Comparison of ENCODE assay signal across 12 cellular contexts in the genomic region with DNA sequence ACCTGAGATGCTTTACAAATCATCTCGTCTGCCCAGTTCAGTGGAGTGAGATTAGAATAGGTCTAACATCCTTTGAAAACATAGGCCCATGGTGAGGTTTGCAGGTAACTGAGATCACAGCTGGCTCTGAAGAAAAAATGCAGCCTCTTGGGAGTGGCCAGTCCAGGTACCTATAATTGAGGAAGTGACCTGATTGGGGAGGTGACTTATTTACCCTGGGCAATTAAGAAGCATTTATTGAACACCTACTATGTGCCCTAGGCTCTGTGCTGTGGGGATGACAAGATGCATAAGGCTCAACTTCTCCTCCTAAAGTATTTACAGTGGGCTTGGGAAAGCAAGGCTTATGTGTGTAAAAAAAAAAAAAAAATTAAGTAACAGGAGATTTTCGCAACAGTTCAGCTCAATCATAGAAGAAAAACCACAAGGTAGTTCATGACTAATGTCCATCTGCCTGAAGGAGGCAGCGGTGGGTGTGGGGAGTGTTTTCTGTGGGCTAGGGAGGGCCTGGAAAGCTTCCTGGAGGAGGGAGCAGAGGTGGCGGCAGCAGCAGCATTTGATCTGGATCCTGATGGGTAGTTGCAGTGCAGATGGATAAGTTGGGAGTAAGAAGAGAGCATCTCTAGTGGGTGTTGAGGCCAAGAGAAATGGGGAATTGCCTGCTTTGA. TPM values are rescaled to one million over a fixed set of nuclear protein-coding genes. Genes with fewer than 3 reads are reported as not detected.
DNase-seq lines count a peak whose midpoint lies in the region; TF ChIP-seq lines count a peak whose summit lies in the region.
"Had no signal": no experiment of that assay in that cellular context is flagged by ENCODE, and none has a peak within 500 bp of the region (broad histone marks: within the 10 kb centered on the region; RNA-seq: fewer than 3 reads in every experiment).

No MANE protein-coding gene starts in this region.

- DNase-seq in stimulated activated CD4-positive, alpha-beta T cell treated with anti-CD3 and anti-CD28 coated beads, Interleukin-15, amount 100 ng/mL, for 24 hours = peak; percentile 25
- no peak for DNase-seq in stimulated activated CD4-positive, alpha-beta T cell treated with anti-CD3 and anti-CD28 coated beads, Interleukin-12 subunit alpha, Interleukin-12 subunit beta, amount 100 ng/mL, for 4 hours
- DNase-seq in UCSD-AML1 (lab: John Stamatoyannopoulos, UW; ENCODE audit: unreplicated experiment) (peak; percentile 53), glomerular visceral epithelial cell (ENCODE audit: extremely low spot score) (peak; percentile 81), uterus (no peak), NCI-H2171 treated with DMSO at 0.1 percent for 48 hours (lab: John Stamatoyannopoulos, UW) (no peak)
- DNase-seq in stimulated activated naive CD4-positive, alpha-beta T cell treated with Interleukin-2 at 50 U/mL for 16 hours (lab: John Stamatoyannopoulos, UW) = no peak
- no peak for DNase-seq in activated CD8-positive, alpha-beta memory T cell treated with anti-CD3 and anti-CD28 coated beads for 24 hours
- DNase-seq: activated effector memory CD4-positive, alpha-beta T cell treated with Interleukin-2 at 50 U/mL for 16 hours; Right ventricle myocardium superior had no signal

- intact Hi-C loops in uterus (cut with DNase I; ENCODE audit: low total_unique reads) = no loop called here

- H3K4me1 ChIP-seq in uterus = peaks cover 0 to 4% of the 10 kb centered on the region in 2 donors

- no peak for TF ChIP-seq CTCF in uterus (IDR thresholded peaks at IDR 0.05)

- no peaks in the 10 kb centered on the region for H3K27me3 ChIP-seq in uterus
- H3K27me3 ChIP-seq: vagina had no signal

- no peaks in the 10 kb centered on the region for H3K36me3 ChIP-seq in uterus
- H3K36me3 ChIP-seq: vagina had no signal

- H3K27ac ChIP-seq in uterus = peak overlapping the region; percentile 50 to 52
- H3K27ac ChIP-seq: vagina had no signal

- no peaks in the 10 kb centered on the region for H3K9me3 ChIP-seq in uterus
- H3K9me3 ChIP-seq: vagina had no signal

- TF ChIP-seq POLR2A in uterus (IDR thresholded peaks at IDR 0.05) = no peak

- no peak overlapping the region for H3K4me3 ChIP-seq in uterus
- H3K4me3 ChIP-seq: skin epidermis, vagina had no signal

RNA-seq across cellular contexts. Expression of a gene that starts 16.1 kb away (rescaled TPM):
- 100 to 1,000 TPM in 1 of 4 donors, 10 to 100 TPM in 3; 29.6 to 139 (median 53.1) TPM for total RNA-seq in uterus

Comparison
In these comparisons a context has a peak if more than half of its experiments do, and no peak if none do; other contexts are left out.
1. DNase-seq: peak in stimulated activated CD4-positive, alpha-beta T cell treated with anti-CD3 and anti-CD28 coated beads, Interleukin-15, amount 100 ng/mL, for 24 hours (single experiment), UCSD-AML1 (single experiment) and glomerular visceral epithelial cell (single experiment); none in stimulated activated CD4-positive, alpha-beta T cell treated with anti-CD3 and anti-CD28 coated beads, Interleukin-12 subunit alpha, Interleukin-12 subunit beta, amount 100 ng/mL, for 4 hours (single experiment), uterus (0 of 2), NCI-H2171 treated with DMSO at 0.1 percent for 48 hours (single experiment), stimulated activated naive CD4-positive, alpha-beta T cell treated with Interleukin-2 at 50 U/mL for 16 hours (single experiment) and activated CD8-positive, alpha-beta memory T cell treated with anti-CD3 and anti-CD28 coated beads for 24 hours (single experiment).